Comparison of ENCODE assay signal across 2 cellular contexts in the genomic region with DNA sequence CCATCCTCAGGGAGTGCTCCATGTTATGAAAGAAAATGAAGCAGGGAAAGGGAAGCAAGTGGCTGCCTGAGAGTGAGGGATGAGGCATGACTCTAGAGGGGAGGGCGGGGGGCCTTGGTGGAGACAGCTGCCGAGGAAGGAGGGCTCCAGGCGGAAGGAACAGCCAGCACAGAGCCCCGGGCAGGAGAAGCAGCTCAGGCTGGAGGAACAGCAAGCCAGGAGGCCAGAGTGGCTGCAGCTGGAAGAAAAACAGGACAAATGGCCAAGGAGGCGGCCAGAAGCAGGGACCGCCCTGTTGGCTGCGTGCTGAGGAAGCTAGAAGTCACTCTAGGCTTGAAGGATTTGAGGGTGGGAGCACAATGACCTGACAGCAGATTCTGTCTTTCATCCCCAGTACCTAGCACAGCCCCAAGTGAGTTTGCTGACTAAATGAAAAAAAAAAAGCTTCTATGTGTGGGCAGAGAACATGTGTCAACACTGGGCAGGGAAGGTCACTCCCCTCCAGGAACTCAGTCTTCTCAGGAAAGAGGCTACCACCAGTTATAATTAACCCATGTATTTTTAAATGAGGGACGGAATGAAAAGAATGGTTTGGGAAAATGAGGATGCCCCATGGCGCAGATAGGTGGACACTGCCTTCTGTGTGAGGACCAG.
TF ChIP-seq lines count a peak whose summit lies in the region.

No MANE protein-coding gene starts in this region.

TF ChIP-seq in endothelial cell of umbilical vein, 7 proteins besides CTCF, POLR2A, EP300 and RAD21:
- TF ChIP-seq MYC (IDR thresholded peaks at IDR 0.05; ENCODE audit: low read depth, low read length) (no peak), POLR2AphosphoS5 (IDR thresholded peaks at IDR 0.05; ENCODE audit: insufficient read depth, low read depth, low read length) (no peak), JUN (IDR thresholded peaks at IDR 0.05; ENCODE audit: borderline replicate concordance, insufficient read depth, insufficient read length, low read depth) (no peak), MAX (IDR thresholded peaks at IDR 0.05; ENCODE audit: insufficient read depth, insufficient read length) (no peak), FOS (IDR thresholded peaks at IDR 0.05; ENCODE audit: borderline replicate concordance, insufficient read depth, low read length) (no peak), GATA2 (IDR thresholded peaks at IDR 0.05; ENCODE audit: insufficient read depth, insufficient read length, low read depth, low read length) (no peak), EZH2 (IDR thresholded peaks at IDR 0.05; ENCODE audit: borderline replicate concordance, low read depth, low read length, severe bottlenecking) (no peak)
TF ChIP-seq in endothelial cell of umbilical vein: peak in this region for 0.

TF ChIP-seq in HepG2, 621 proteins besides CTCF, POLR2A, EP300 and RAD21:
- TF ChIP-seq NFYB (CRISPR knock-in tag; IDR thresholded peaks at IDR 0.05) (no peak), MAFK (conservative IDR thresholded peaks at IDR 0.05 in 1 of 2, IDR thresholded peaks at IDR 0.05 in 1 of 2; ENCODE audit: low read length in 2 of 2) (0 out of 4 replicates have a peak, but pooled peaks have one; percentile 12 to 23), RXRB (CRISPR knock-in tag; IDR thresholded peaks at IDR 0.05; ENCODE audit: borderline replicate concordance) (no peak), RBFOX2 (IDR thresholded peaks at IDR 0.05; ENCODE audit: low read depth, low read length) (no peak), ZNF263 (CRISPR knock-in tag; IDR thresholded peaks at IDR 0.05) (0 out of 2 replicates have a peak, but pooled peaks have one; percentile 2)
- TF ChIP-seq, protein P1, sequence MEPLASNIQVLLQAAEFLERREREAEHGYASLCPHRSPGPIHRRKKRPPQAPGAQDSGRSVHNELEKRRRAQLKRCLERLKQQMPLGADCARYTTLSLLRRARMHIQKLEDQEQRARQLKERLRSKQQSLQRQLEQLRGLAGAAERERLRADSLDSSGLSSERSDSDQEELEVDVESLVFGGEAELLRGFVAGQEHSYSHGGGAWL (CRISPR knock-in tag; IDR thresholded peaks at IDR 0.05): no peak
TF ChIP-seq in HepG2: peak in this region for 2.
